Comparison of ENCODE assay signal across 8 cellular contexts in the genomic region with DNA sequence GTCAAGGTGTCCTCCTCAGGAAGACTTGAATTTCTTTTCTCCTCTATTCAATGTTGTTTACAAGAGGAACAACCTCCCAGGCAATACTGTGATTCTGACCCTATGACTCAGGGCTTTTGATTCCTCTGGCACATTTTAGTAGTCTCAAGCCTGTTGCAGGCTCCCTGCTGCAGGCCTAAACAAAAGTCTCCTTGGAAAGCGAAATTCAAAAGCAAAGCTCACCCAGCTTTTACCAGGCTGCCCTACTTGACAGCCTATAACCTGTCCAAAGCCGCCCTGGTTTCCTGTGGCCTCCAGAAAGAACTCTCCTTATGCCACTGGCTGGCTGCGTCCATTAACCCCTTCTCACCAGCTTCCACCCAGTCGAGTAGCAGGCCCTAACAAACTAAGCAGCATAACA. TPM values are rescaled to one million over a fixed set of nuclear protein-coding genes. Genes with fewer than 3 reads are reported as not detected.
DNase-seq lines count a peak whose midpoint lies in the region; ATAC-seq and TF ChIP-seq lines count a peak whose summit lies in the region.

No MANE protein-coding gene starts in this region.

- H4K20me1 ChIP-seq in MM.1S (ENCODE audit: insufficient read depth, low read length): no peaks in the 10 kb centered on the region

- H3K4me1 ChIP-seq in ACC112 (ENCODE audit: control insufficient read depth, insufficient read depth, low read length, unreplicated experiment) (peaks cover 51% of the 10 kb centered on the region), MM.1S (ENCODE audit: low read length) (0 out of 2 replicates have a peak, but pooled peaks cover 3% of the 10 kb centered on the region), endodermal cell (ENCODE audit: control insufficient read depth, insufficient read depth, low read length) (peaks cover 23% of the 10 kb centered on the region)

- H3K36me3 Mint-ChIP-seq in endodermal cell (ENCODE audit: low read depth): peaks cover 71% of the 10 kb centered on the region
- H3K36me3 Mint-ChIP-seq in activated T-helper 2 cell treated with anti-CD3 and anti-CD28 coated beads, Interferon-gamma antibody, Interleukin-2, Interleukin-4, amounts not matched to agents 10 μg/mL and 5 μg/mL and 100 μg/mL, durations not matched to agents 14 hours and 24 hours and 36 hours (ENCODE audit: low read depth): no peaks in the 10 kb centered on the region

- H3K4me3 ChIP-seq in ACC112 (ENCODE audit: low read depth, low read length): no peak overlapping the region
- H3K4me3 ChIP-seq in MM.1S (ENCODE audit: low read length): no peak overlapping the region
- peak overlapping the region; percentile 33 for H3K4me3 ChIP-seq in endodermal cell (ENCODE audit: low read length)

- H3K27ac ChIP-seq in ACC112 (ENCODE audit: low read depth, low read length): peak overlapping the region; percentile 92
- H3K27ac ChIP-seq in MM.1S (ENCODE audit: low read length): no peak overlapping the region
- H3K27ac ChIP-seq in endodermal cell (ENCODE audit: low read depth, low read length): peak overlapping the region; percentile 78

- H3K79me2 ChIP-seq in ACC112 (ENCODE audit: control insufficient read depth, insufficient read depth, low read length, unreplicated experiment) (no peaks in the 10 kb centered on the region), MM.1S (ENCODE audit: low read length) (no peaks in the 10 kb centered on the region)

- no peaks in the 10 kb centered on the region for H3K9me3 Mint-ChIP-seq in endodermal cell
- H3K9me3 Mint-ChIP-seq in activated T-helper 2 cell treated with anti-CD3 and anti-CD28 coated beads, Interferon-gamma antibody, Interleukin-2, Interleukin-4, amounts not matched to agents 10 μg/mL and 5 μg/mL and 100 μg/mL, durations not matched to agents 14 hours and 24 hours and 36 hours: no peaks in the 10 kb centered on the region

- H2AFZ ChIP-seq in ACC112 (ENCODE audit: low read length, unreplicated experiment) (peak overlapping the region; percentile 49), MM.1S (ENCODE audit: low read length) (no peak overlapping the region)

- H3K9me3 ChIP-seq in MM.1S (replicated peaks; ENCODE audit: insufficient read depth, low read length): no peaks in the 10 kb centered on the region
- no peaks in the 10 kb centered on the region for H3K9me3 ChIP-seq in endodermal cell (ENCODE audit: control insufficient read depth, low read length)

- no peak for ATAC-seq in GM19455 (IDR thresholded peaks at IDR 0.05; ENCODE audit: unreplicated experiment)

- H3K27me3 ChIP-seq in ACC112 (ENCODE audit: insufficient read depth, low read length): no peaks in the 10 kb centered on the region
- no peaks in the 10 kb centered on the region for H3K27me3 ChIP-seq in MM.1S (replicated peaks; ENCODE audit: insufficient read depth, low read length)
- no peaks in the 10 kb centered on the region for H3K27me3 ChIP-seq in endodermal cell (ENCODE audit: control insufficient read depth, insufficient read depth, low read length, poor library complexity, severe bottlenecking)

- H3K4me2 ChIP-seq in MM.1S (ENCODE audit: low read depth, low read length): no peak overlapping the region; the same call in 1 of the 2 replicates

- H3F3A ChIP-seq in MM.1S (ENCODE audit: insufficient read depth, low read length): no peaks in the 10 kb centered on the region

- H3K27me3 Mint-ChIP-seq in endodermal cell (ENCODE audit: insufficient read depth): no peaks in the 10 kb centered on the region
- H3K27me3 Mint-ChIP-seq in activated T-helper 2 cell treated with anti-CD3 and anti-CD28 coated beads, Interferon-gamma antibody, Interleukin-2, Interleukin-4, amounts not matched to agents 10 μg/mL and 5 μg/mL and 100 μg/mL, durations not matched to agents 14 hours and 24 hours and 36 hours (ENCODE audit: low read depth): no peaks in the 10 kb centered on the region

- H3K4me1 Mint-ChIP-seq in endodermal cell: peaks cover 68% of the 10 kb centered on the region
- peaks cover 7% of the 10 kb centered on the region for H3K4me1 Mint-ChIP-seq in activated T-helper 2 cell treated with anti-CD3 and anti-CD28 coated beads, Interferon-gamma antibody, Interleukin-2, Interleukin-4, amounts not matched to agents 10 μg/mL and 5 μg/mL and 100 μg/mL, durations not matched to agents 14 hours and 24 hours and 36 hours (ENCODE audit: low read depth)

- H3K9ac ChIP-seq in MM.1S (ENCODE audit: low read length) (no peak overlapping the region), endodermal cell (ENCODE audit: extremely low read depth, low read length, poor library complexity, severe bottlenecking) (no peak overlapping the region)

- WGBS in endodermal cell (ENCODE audit: insufficient coverage in 1 of 2, insufficient read length in 1 of 2), 2 experiments: 26 to 29% methylated on average over 3 to 4 of the region's 4 CpGs

- TF ChIP-seq CTCF in MM.1S (IDR thresholded peaks at IDR 0.05; ENCODE audit: low read length) (no peak), endodermal cell (conservative IDR thresholded peaks at IDR 0.05) (no peak)

- intact Hi-C loops in activated T-helper 2 cell treated with anti-CD3 and anti-CD28 coated beads, Interferon-gamma antibody, Interleukin-2, Interleukin-4, amounts not matched to agents 10 μg/mL and 5 μg/mL and 100 μg/mL, durations not matched to agents 14 hours and 24 hours and 36 hours (cut with micrococcal nuclease): no loop called here

- H3K36me3 ChIP-seq in ACC112 (ENCODE audit: insufficient read depth, low read length) (no peaks in the 10 kb centered on the region), MM.1S (replicated peaks; ENCODE audit: insufficient read depth, low read length) (no peaks in the 10 kb centered on the region), endodermal cell (ENCODE audit: control insufficient read depth, insufficient read depth, low read length) (peaks cover 87% of the 10 kb centered on the region)

- peak overlapping the region; percentile 95 for H3K27ac Mint-ChIP-seq in endodermal cell
- no peak overlapping the region for H3K27ac Mint-ChIP-seq in activated T-helper 2 cell treated with anti-CD3 and anti-CD28 coated beads, Interferon-gamma antibody, Interleukin-2, Interleukin-4, amounts not matched to agents 10 μg/mL and 5 μg/mL and 100 μg/mL, durations not matched to agents 14 hours and 24 hours and 36 hours

- DNase-seq in MM.1S (peak; percentile 12), endodermal cell (peak; percentile 84), midbrain (lab: John Stamatoyannopoulos, UW) (peak; percentile 56)
- no peak for DNase-seq in activated CD4-positive, alpha-beta T cell treated with anti-CD3 and anti-CD28 coated beads, Interleukin-2, amount 50 U/mL, for 1 hour
- no peak for DNase-seq in central memory CD4-positive, alpha-beta T cell
- no peak for DNase-seq in activated T-helper 2 cell treated with anti-CD3 and anti-CD28 coated beads, Interferon-gamma antibody, Interleukin-2, Interleukin-4, amounts not matched to agents 10 μg/mL and 5 μg/mL and 100 μg/mL, durations not matched to agents 14 hours and 24 hours and 36 hours (ENCODE audit: low spot score)

- no peaks in the 10 kb centered on the region for H3K9me2 ChIP-seq in MM.1S (replicated peaks; ENCODE audit: insufficient read depth, low read length)

- H3K4me3 Mint-ChIP-seq in endodermal cell: peak overlapping the region; percentile 5
- H3K4me3 Mint-ChIP-seq in activated T-helper 2 cell treated with anti-CD3 and anti-CD28 coated beads, Interferon-gamma antibody, Interleukin-2, Interleukin-4, amounts not matched to agents 10 μg/mL and 5 μg/mL and 100 μg/mL, durations not matched to agents 14 hours and 24 hours and 36 hours (ENCODE audit: low read depth): no peak overlapping the region

RNA-seq across cellular contexts. Expression of gene FGD6, which starts 11.6 kb away (rescaled TPM):
- 100 to 1,000 TPM in 1 of 2 donors, 10 to 100 TPM in 1; 95.3 to 124 TPM for total RNA-seq in endodermal cell
- polyA plus RNA-seq in endodermal cell (2013, experiment 1 of 2): 14.3 TPM
- 16.1 TPM for polyA plus RNA-seq in endodermal cell (2013, experiment 2 of 2)
- total RNA-seq in activated T-helper 2 cell treated with anti-CD3 and anti-CD28 coated beads, Interferon-gamma antibody, Interleukin-2, Interleukin-4, amounts not matched to agents 10 μg/mL and 5 μg/mL and 100 μg/mL, durations not matched to agents 14 hours and 24 hours and 36 hours: 0.69 and 1.1 TPM in 2 replicates

RNA-seq across cellular contexts. Expression of gene VEZT, which starts 11.9 kb away (rescaled TPM):
- total RNA-seq in endodermal cell: 100 to 1,000 TPM; 146 to 201 TPM
- polyA plus RNA-seq in endodermal cell (2013, experiment 1 of 2): 95.3 TPM
- polyA plus RNA-seq in endodermal cell (2013, experiment 2 of 2): 95.6 TPM
- total RNA-seq in activated T-helper 2 cell treated with anti-CD3 and anti-CD28 coated beads, Interferon-gamma antibody, Interleukin-2, Interleukin-4, amounts not matched to agents 10 μg/mL and 5 μg/mL and 100 μg/mL, durations not matched to agents 14 hours and 24 hours and 36 hours: 62.6 and 63.1 TPM in 2 replicates

Comparison
In these comparisons a context has a peak if more than half of its experiments do, and no peak if none do; other contexts are left out.
1. DNase-seq: peak in MM.1S (single experiment), endodermal cell (single experiment) and midbrain (single experiment); none in activated CD4-positive, alpha-beta T cell treated with anti-CD3 and anti-CD28 coated beads, Interleukin-2, amount 50 U/mL, for 1 hour (single experiment), central memory CD4-positive, alpha-beta T cell (single experiment) and activated T-helper 2 cell treated with anti-CD3 and anti-CD28 coated beads, Interferon-gamma antibody, Interleukin-2, Interleukin-4, amounts not matched to agents 10 μg/mL and 5 μg/mL and 100 μg/mL, durations not matched to agents 14 hours and 24 hours and 36 hours (single experiment).
2. RNA of gene FGD6, which starts 11.6 kb away (total RNA-seq): 95.3 to 124 TPM in endodermal cell; 0.69 to 1.1 TPM in activated T-helper 2 cell treated with anti-CD3 and anti-CD28 coated beads, Interferon-gamma antibody, Interleukin-2, Interleukin-4, amounts not matched to agents 10 μg/mL and 5 μg/mL and 100 μg/mL, durations not matched to agents 14 hours and 24 hours and 36 hours; every median in the first group is over 10 times any median in the second.